7 cellular contexts compared by ENCODE assay signal in genomic region chr9:15135167-15135792, GRCh38.
DNase-seq lines count a peak whose midpoint lies in the region; TF ChIP-seq lines count a peak whose summit lies in the region.

No MANE protein-coding gene starts in this region.

- CTCF ChIA-PET in RWPE1 (lab: Yijun Ruan, JAX) = interaction anchor here (0.5 to 1.5 kb wide), 15 partner anchors 11 to 754 kb away, joined by 3 to 9 read pairs (median 4); no protein-coding TSS in a partner anchor

- H3K79me2 ChIP-seq in H9 (ENCODE audit: insufficient read depth, low read length) (no peaks in the 10 kb centered on the region), trophoblast cell (ENCODE audit: control insufficient read depth, insufficient read depth, low read length, poor library complexity) (peaks cover 2% of the 10 kb centered on the region)

- DNase-seq in GM10266 (ENCODE audit: extremely low spot score) (peak; percentile 47), H9 (peak; percentile 83), LoVo (ENCODE audit: low spot score) (peak; percentile 70), RWPE1 (ENCODE audit: low spot score) (peak; percentile 63), cardiac muscle cell (ENCODE audit: low read depth in 1 of 2, low spot score in 1 of 2) (peak; percentile 86), trophoblast cell (peak; percentile 65 to 88)
- peak; percentile 13 for DNase-seq in activated naive CD8-positive, alpha-beta T cell treated with anti-CD3 and anti-CD28 coated beads for 36 hours

- no peaks in the 10 kb centered on the region for H3K23me2 ChIP-seq in H9 (ENCODE audit: insufficient read length, low read depth, low read length, poor library complexity, severe bottlenecking)

- H2AK5ac ChIP-seq in H9 (ENCODE audit: insufficient read length, low read length) (no peak overlapping the region), trophoblast cell (ENCODE audit: low read length) (no peak overlapping the region)

- H3K9me3 ChIP-seq in H9 (ENCODE audit: control insufficient read depth, low read depth, low read length) (no peaks in the 10 kb centered on the region), cardiac muscle cell (ENCODE audit: low read depth) (no peaks in the 10 kb centered on the region), trophoblast cell (ENCODE audit: insufficient read depth, low read depth, low read length) (peaks cover 4% of the 10 kb centered on the region)

- peaks cover 0 to 3% (median 0%) of the 10 kb centered on the region in 3 experiments; a peak in 3 of 7 replicates for H3K36me3 Mint-ChIP-seq in H9 (ENCODE audit: insufficient read depth in 1 of 3, low read depth in 3 of 3)
- no peaks in the 10 kb centered on the region for H3K36me3 Mint-ChIP-seq in activated naive CD8-positive, alpha-beta T cell treated with anti-CD3 and anti-CD28 coated beads for 36 hours

- H3K4me3 Mint-ChIP-seq in H9 = peak overlapping the region; percentile 7 to 26; a peak in 3 of 5 replicates
- H3K4me3 Mint-ChIP-seq in activated naive CD8-positive, alpha-beta T cell treated with anti-CD3 and anti-CD28 coated beads for 36 hours = no peak overlapping the region

- no peaks in the 10 kb centered on the region for H3K27me3 Mint-ChIP-seq in H9 (ENCODE audit: low read depth)
- no peaks in the 10 kb centered on the region for H3K27me3 Mint-ChIP-seq in activated naive CD8-positive, alpha-beta T cell treated with anti-CD3 and anti-CD28 coated beads for 36 hours

- no peak overlapping the region for H4K8ac ChIP-seq in H9 (replicated peaks; ENCODE audit: insufficient read length, low read depth, low read length)
- no peak overlapping the region for H4K8ac ChIP-seq in trophoblast cell (ENCODE audit: low read depth, low read length)

- H2BK12ac ChIP-seq in H9 (ENCODE audit: insufficient read length, low read depth, low read length) (peak overlapping the region; percentile 98), trophoblast cell (ENCODE audit: low read length) (peak overlapping the region; percentile 90)

- H4K20me1 ChIP-seq in H9 (ENCODE audit: control insufficient read depth, insufficient read depth, insufficient read length) = no peaks in the 10 kb centered on the region

- H3K4me1 Mint-ChIP-seq in H9 = peaks cover 40 to 42% of the 10 kb centered on the region in 2 experiments
- no peaks in the 10 kb centered on the region for H3K4me1 Mint-ChIP-seq in activated naive CD8-positive, alpha-beta T cell treated with anti-CD3 and anti-CD28 coated beads for 36 hours

- H3K4me1 ChIP-seq in H9 (ENCODE audit: insufficient read depth, low read length) (peaks cover 6% of the 10 kb centered on the region; the same call in 1 of the 2 replicates), cardiac muscle cell (ENCODE audit: low read depth) (no peaks in the 10 kb centered on the region), trophoblast cell (ENCODE audit: control insufficient read depth in 1 of 2, insufficient read depth in 2 of 2, low read length in 2 of 2) (peaks cover 7 to 11% of the 10 kb centered on the region in 2 experiments)

- H3K4me2 ChIP-seq in H9 (ENCODE audit: insufficient read depth, insufficient read length, low read length) (no peak overlapping the region), trophoblast cell (ENCODE audit: low read length) (peak overlapping the region; percentile 23)

- WGBS in H9 (ENCODE audit: extremely low coverage, insufficient read length, low lambda C conversion rate) = no CpG with 5 or more reads among the region's 18 CpGs
- WGBS in trophoblast cell (ENCODE audit: extremely low coverage, insufficient coverage, insufficient read length) = no CpG with 5 or more reads among the region's 18 CpGs

- peak; percentile 77 for TF ChIP-seq CTCF in GM10266 (IDR thresholded peaks at IDR 0.05; ENCODE audit: control insufficient read depth, insufficient read depth, low read depth, missing control alignments)
- TF ChIP-seq CTCF in H9 (conservative IDR thresholded peaks at IDR 0.05) = peak; percentile 89
- TF ChIP-seq CTCF in RWPE1 (conservative IDR thresholded peaks at IDR 0.05; ENCODE audit: low read depth) = peak; percentile 88
- peak; percentile 92 for TF ChIP-seq CTCF in cardiac muscle cell (IDR thresholded peaks at IDR 0.05; ENCODE audit: low read depth, low read length)

- H4K91ac ChIP-seq in H9 (ENCODE audit: insufficient read length, low read depth, low read length) (no peak overlapping the region), trophoblast cell (ENCODE audit: low read depth, low read length) (peak overlapping the region; percentile 85)

- peak overlapping the region; percentile 87 for H4K5ac ChIP-seq in H9 (ENCODE audit: insufficient read length, low read depth, low read length)

- H3K9ac ChIP-seq in H9 (ENCODE audit: extremely low read depth, insufficient read length, low read length) (no peak overlapping the region), trophoblast cell (ENCODE audit: low read length) (no peak overlapping the region)

- H3K56ac ChIP-seq in H9 (ENCODE audit: insufficient read length, low read depth, low read length) = no peak overlapping the region

- H4K12ac ChIP-seq in trophoblast cell (ENCODE audit: low read depth, low read length) = peak overlapping the region; percentile 17

- peak overlapping the region; percentile 99 for H2AFZ ChIP-seq in H9 (ENCODE audit: low read length)
- peak overlapping the region; percentile 50 for H2AFZ ChIP-seq in trophoblast cell (ENCODE audit: insufficient read depth, low read length, poor library complexity)

- peak overlapping the region; percentile 83 for H3T11ph ChIP-seq in H9 (ENCODE audit: low read length)

- no peak overlapping the region for H3K4ac ChIP-seq in H9 (ENCODE audit: low read depth, low read length)
- no peak overlapping the region for H3K4ac ChIP-seq in trophoblast cell (ENCODE audit: low read depth, low read length)

- H3K14ac ChIP-seq in H9 (ENCODE audit: insufficient read depth, low read length) (peak overlapping the region; percentile 90; the same call in 1 of the 2 replicates), trophoblast cell (ENCODE audit: low read length) (no peak overlapping the region)

- H3K4me3 ChIP-seq in cardiac muscle cell (no peak overlapping the region), trophoblast cell (ENCODE audit: low read depth, low read length) (no peak overlapping the region)

- H3K27ac ChIP-seq in H9 (ENCODE audit: insufficient read length, low read depth, low read length) = peak overlapping the region; percentile 75
- H3K27ac ChIP-seq in RWPE1 = no peak overlapping the region
- H3K27ac ChIP-seq in cardiac muscle cell = no peak overlapping the region
- peak overlapping the region; percentile 43 for H3K27ac ChIP-seq in trophoblast cell (ENCODE audit: low read depth, low read length)

- H2BK15ac ChIP-seq in H9 (ENCODE audit: low read depth, low read length) = no peak overlapping the region

- POLR2A ChIA-PET in RWPE1 (lab: Yijun Ruan, JAX; ENCODE audit: low non-redundant PET) = no interaction called here

- no peak overlapping the region for H2BK20ac ChIP-seq in H9 (ENCODE audit: low read depth, low read length, poor library complexity, severe bottlenecking)

- H3K36me3 ChIP-seq in cardiac muscle cell = no peaks in the 10 kb centered on the region
- no peaks in the 10 kb centered on the region for H3K36me3 ChIP-seq in trophoblast cell (ENCODE audit: control insufficient read depth in 1 of 2, insufficient read depth in 2 of 2, low read length in 2 of 2)

- H3K23ac ChIP-seq in H9 (ENCODE audit: insufficient read length, low read depth, low read length) (no peak overlapping the region), trophoblast cell (ENCODE audit: low read length) (no peak overlapping the region)

- H3K27me3 ChIP-seq in H9 (ENCODE audit: insufficient read depth, low read length) (no peaks in the 10 kb centered on the region), cardiac muscle cell (no peaks in the 10 kb centered on the region), trophoblast cell (ENCODE audit: insufficient read depth, low read length) (no peaks in the 10 kb centered on the region)

- peaks cover 3 to 5% of the 10 kb centered on the region in 2 experiments; a peak in 3 of 5 replicates for H3K9me3 Mint-ChIP-seq in H9
- no peaks in the 10 kb centered on the region for H3K9me3 Mint-ChIP-seq in activated naive CD8-positive, alpha-beta T cell treated with anti-CD3 and anti-CD28 coated beads for 36 hours

- no peaks in the 10 kb centered on the region for H3K79me1 ChIP-seq in H9 (ENCODE audit: insufficient read depth, low read depth, low read length, poor library complexity, severe bottlenecking)
- peaks cover 16% of the 10 kb centered on the region for H3K79me1 ChIP-seq in trophoblast cell (ENCODE audit: low read length)

- H2BK5ac ChIP-seq in H9 (ENCODE audit: insufficient read length, low read length) = no peak overlapping the region
- H2BK5ac ChIP-seq in trophoblast cell (ENCODE audit: low read depth, low read length, poor library complexity) = peak overlapping the region; percentile 88

- H3K18ac ChIP-seq in H9 (ENCODE audit: insufficient read length, low read depth, low read length) (peak overlapping the region; percentile 79), trophoblast cell (ENCODE audit: low read length) (peak overlapping the region; percentile 81)

- no peak overlapping the region for H2BK120ac ChIP-seq in H9 (ENCODE audit: low read depth, low read length, poor library complexity, severe bottlenecking)
- H2BK120ac ChIP-seq in trophoblast cell (ENCODE audit: insufficient read depth, low read length, poor library complexity) = peak overlapping the region; percentile 89

- H3K27ac Mint-ChIP-seq in H9 = peak overlapping the region; percentile 50 to 97 (median 96)
- H3K27ac Mint-ChIP-seq in activated naive CD8-positive, alpha-beta T cell treated with anti-CD3 and anti-CD28 coated beads for 36 hours = no peak overlapping the region

Comparison
In these comparisons a context has a peak if more than half of its experiments do, and no peak if none do; other contexts are left out.
1. DNase-seq: peak in every context shown above with its lines; median percentile 86 in cardiac muscle cell; 83 in H9; 76 in trophoblast cell; 70 in LoVo; 63 in RWPE1; 47 in GM10266; 13 in activated naive CD8-positive, alpha-beta T cell treated with anti-CD3 and anti-CD28 coated beads for 36 hours.
2. H3K27ac ChIP-seq: peak in H9 (single experiment) and trophoblast cell (single experiment); none in RWPE1 (single experiment) and cardiac muscle cell (single experiment).
3. Peak in every context shown above with its lines, with median percentiles within 50 percentile points of each other: CTCF ChIP-seq.